8 cellular contexts compared by ENCODE assay signal in genomic region chr6:12051861-12052368, GRCh38. TPM values are rescaled to one million over a fixed set of nuclear protein-coding genes. Genes with fewer than 3 reads are reported as not detected.
A peak's percentile ranks its signal among the peaks of the same experiment; 100 is the strongest.
DNase-seq lines count a peak whose midpoint lies in the region; ATAC-seq and TF ChIP-seq lines count a peak whose summit lies in the region.

No MANE protein-coding gene starts in this region.

- H3K4me1 Mint-ChIP-seq in activated CD4-positive, alpha-beta T cell treated with anti-CD3 and anti-CD28 coated beads, Interleukin-2, amount 10 ng/mL, durations not matched to agents 7 days and 5 days, result peaks cover 69% of the 10 kb centered on the region
- H3K4me1 Mint-ChIP-seq in mesothelial cell of epicardium, result peaks cover 6% of the 10 kb centered on the region

- TF ChIP-seq EP300 in tibial nerve (IDR thresholded peaks at IDR 0.05), result no peak

- H3K27me3 ChIP-seq in tibial nerve, result no peaks in the 10 kb centered on the region

- H3K36me3 ChIP-seq in tibial nerve, result no peaks in the 10 kb centered on the region

- ATAC-seq in HG03175 (IDR thresholded peaks at IDR 0.05; ENCODE audit: unreplicated experiment), result peak; percentile 84

- CTCF ChIA-PET in activated CD4-positive, alpha-beta T cell treated with anti-CD3 and anti-CD28 coated beads, Interleukin-2, amount 10 ng/mL, durations not matched to agents 7 days and 5 days (lab: Charles Lee), result interaction anchor here (1.3 kb wide), 1 partner anchor 15 kb away, joined by 5 read pairs; no protein-coding TSS in a partner anchor

- H3K9me3 Mint-ChIP-seq in activated CD4-positive, alpha-beta T cell treated with anti-CD3 and anti-CD28 coated beads, Interleukin-2, amount 10 ng/mL, durations not matched to agents 7 days and 5 days, result no peaks in the 10 kb centered on the region
- no peaks in the 10 kb centered on the region for H3K9me3 Mint-ChIP-seq in mesothelial cell of epicardium

- peak overlapping the region; percentile 89 for H3K27ac Mint-ChIP-seq in activated CD4-positive, alpha-beta T cell treated with anti-CD3 and anti-CD28 coated beads, Interleukin-2, amount 10 ng/mL, durations not matched to agents 7 days and 5 days
- peak overlapping the region; percentile 36 for H3K27ac Mint-ChIP-seq in mesothelial cell of epicardium

- peaks cover 0 to 11% (median 2%) of the 10 kb centered on the region in 4 donors for H3K4me1 ChIP-seq in tibial nerve

- POLR2A ChIA-PET in activated CD4-positive, alpha-beta T cell treated with anti-CD3 and anti-CD28 coated beads, Interleukin-2, amount 10 ng/mL, durations not matched to agents 7 days and 5 days (lab: Charles Lee), result no interaction called here

- no peak overlapping the region for H3K27ac ChIP-seq in tibial nerve

- H3K4me3 Mint-ChIP-seq in activated CD4-positive, alpha-beta T cell treated with anti-CD3 and anti-CD28 coated beads, Interleukin-2, amount 10 ng/mL, durations not matched to agents 7 days and 5 days, result peak overlapping the region; percentile 50
- H3K4me3 Mint-ChIP-seq in mesothelial cell of epicardium, result no peak overlapping the region

- no peaks in the 10 kb centered on the region for H3K27me3 Mint-ChIP-seq in activated CD4-positive, alpha-beta T cell treated with anti-CD3 and anti-CD28 coated beads, Interleukin-2, amount 10 ng/mL, durations not matched to agents 7 days and 5 days
- H3K27me3 Mint-ChIP-seq in mesothelial cell of epicardium (ENCODE audit: low read depth), result no peaks in the 10 kb centered on the region

- no peaks in the 10 kb centered on the region for H3K9me3 ChIP-seq in tibial nerve

- TF ChIP-seq CTCF in mesothelial cell of epicardium (IDR thresholded peaks at IDR 0.05; ENCODE audit: unreplicated experiment) (no peak), tibial nerve (IDR thresholded peaks at IDR 0.05) (no peak)

- H3K4me3 ChIP-seq in tibial nerve, result no peak overlapping the region

- DNase-seq in activated CD8-positive, alpha-beta memory T cell treated with anti-CD3 and anti-CD28 coated beads for 4 hours (ENCODE audit: low read depth in 2 of 2), result peak; percentile 20 to 38
- DNase-seq in activated CD8-positive, alpha-beta memory T cell treated with anti-CD3 and anti-CD28 coated beads, Interleukin-2, amount 50 U/mL, for 48 hours, result no peak
- peak; percentile 80 for DNase-seq in activated CD4-positive, alpha-beta T cell treated with anti-CD3 and anti-CD28 coated beads, Interleukin-2, amount 10 ng/mL, durations not matched to agents 7 days and 5 days
- DNase-seq in mesothelial cell of epicardium (ENCODE audit: low spot score in 2 of 2, unreplicated experiment in 2 of 2), result no peak
- DNase-seq in tibial nerve (ENCODE audit: low spot score in 2 of 2), result no peak
- DNase-seq in EL, result no peak
- DNase-seq in occipital lobe (lab: John Stamatoyannopoulos, UW), result no peak

- H3K36me3 Mint-ChIP-seq in activated CD4-positive, alpha-beta T cell treated with anti-CD3 and anti-CD28 coated beads, Interleukin-2, amount 10 ng/mL, durations not matched to agents 7 days and 5 days (ENCODE audit: low read depth), result peaks cover 18% of the 10 kb centered on the region
- no peaks in the 10 kb centered on the region for H3K36me3 Mint-ChIP-seq in mesothelial cell of epicardium

- TF ChIP-seq POLR2A in tibial nerve (IDR thresholded peaks at IDR 0.05), result no peak

- 65 to 73% methylated on average over 4 of the region's 4 CpGs for WGBS in tibial nerve, 2 donors

RNA-seq across cellular contexts. Expression of gene HIVEP1, which starts 39.8 kb away (rescaled TPM):
- 10 to 100 TPM; 24.2 to 33.0 TPM for total RNA-seq in activated CD4-positive, alpha-beta T cell treated with anti-CD3 and anti-CD28 coated beads, Interleukin-2, amount 10 ng/mL, durations not matched to agents 7 days and 5 days
- total RNA-seq in mesothelial cell of epicardium (63.4 to 69.4 TPM (median 64.0 TPM) in 3 replicates), tibial nerve (10 to 100 TPM; 14.9 to 30.6 (median 22.2) TPM), occipital lobe (22.0 TPM)

Comparison
In these comparisons a context has a peak if more than half of its experiments do, and no peak if none do; other contexts are left out.
1. DNase-seq: peak in activated CD8-positive, alpha-beta memory T cell treated with anti-CD3 and anti-CD28 coated beads for 4 hours (2 of 2) and activated CD4-positive, alpha-beta T cell treated with anti-CD3 and anti-CD28 coated beads, Interleukin-2, amount 10 ng/mL, durations not matched to agents 7 days and 5 days (single experiment); none in activated CD8-positive, alpha-beta memory T cell treated with anti-CD3 and anti-CD28 coated beads, Interleukin-2, amount 50 U/mL, for 48 hours (single experiment), mesothelial cell of epicardium (0 of 2), tibial nerve (0 of 2), EL (single experiment) and occipital lobe (single experiment).